ENCODE assay signal across 21 cellular contexts in genomic region chr5:1068895-1069719, GRCh38. TPM values are rescaled to one million over a fixed set of nuclear protein-coding genes. Genes with fewer than 3 reads are reported as not detected.
DNase-seq lines count a peak whose midpoint lies in the region; ATAC-seq, FAIRE-seq and TF ChIP-seq lines count a peak whose summit lies in the region.
"Had no signal": no experiment of that assay in that cellular context is flagged by ENCODE, and none has a peak within 500 bp of the region (broad histone marks: within the 10 kb centered on the region; RNA-seq: fewer than 3 reads in every experiment).

No MANE protein-coding gene starts in this region.

- no peaks in the 10 kb centered on the region; the same call in 1 of the 2 replicates for H4K20me1 ChIP-seq in IMR-90 (ENCODE audit: insufficient read depth, low read length)

- no peak for DNase-seq in A549 (ENCODE audit: low read depth in 1 of 2, low spot score in 1 of 2)
- no peak for DNase-seq in IMR-90
- peak in 1 of 2 donors; percentile 10 for DNase-seq in heart right ventricle
- DNase-seq in sciatic nerve (ENCODE audit: low spot score), result no peak
- no peak for DNase-seq in GM10266 (ENCODE audit: extremely low spot score)
- DNase-seq in thyroid gland, result no peak
- DNase-seq: Caco-2; CD4-positive, alpha-beta memory T cell; DMS 273 treated with DMSO at 0.1 percent for 48 hours; DMS79 treated with DMSO at 0.1 percent for 48 hours; Kasumi-1; NCI-H1694; NCI-H2081; NCI-H2171; NCI-H524 treated with DMSO at 0.1 percent for 48 hours; NCI-H82; SHP77 treated with DMSO at 0.1 percent for 48 hours had no signal

- no peaks in the 10 kb centered on the region for H3K9me1 ChIP-seq in IMR-90 (ENCODE audit: insufficient read depth, low read length)

- no peak overlapping the region for H4K5ac ChIP-seq in IMR-90 (ENCODE audit: low read depth, low read length)

- H2AFZ ChIP-seq in IMR-90 (replicated peaks; ENCODE audit: low read length, poor library complexity), result no peak overlapping the region

- no peaks in the 10 kb centered on the region for H3K4me1 ChIP-seq in A549
- H3K4me1 ChIP-seq in IMR-90 (ENCODE audit: control insufficient read depth, insufficient read depth, low read length), result no peaks in the 10 kb centered on the region
- peaks cover 0 to 28% (median 10%) of the 10 kb centered on the region in 9 donors for H3K4me1 ChIP-seq in heart right ventricle
- no peaks in the 10 kb centered on the region for H3K4me1 ChIP-seq in thyroid gland
- H3K4me1 ChIP-seq: Caco-2 had no signal

- H3K9me3 ChIP-seq in A549 (no peaks in the 10 kb centered on the region), IMR-90 (ENCODE audit: control insufficient read depth, insufficient read depth, low read length) (no peaks in the 10 kb centered on the region), heart right ventricle (no peaks in the 10 kb centered on the region), thyroid gland (no peaks in the 10 kb centered on the region)
- H3K9me3 ChIP-seq: BLaER1 treated with 17β-estradiol and CSF1 and Interleukin-3, amounts not matched to agents 10 nM and 100 nM; Caco-2 had no signal

- no peak for FAIRE-seq in A549 (lab: Jason Lieb, UNC)
- FAIRE-seq: GM12891 had no signal

- H3K4ac ChIP-seq in IMR-90 (ENCODE audit: low read depth, low read length), result no peak overlapping the region

- peak overlapping the region; percentile 72 for H2AK9ac ChIP-seq in IMR-90 (replicated peaks; ENCODE audit: low read depth, low read length, poor library complexity)

- intact Hi-C loops in IMR-90 (cut with micrococcal nuclease), result no loop called here
- intact Hi-C loops in heart right ventricle (cut with DNase I), result loop anchor here in 2 of 10 donors (2.0 to 10.0 kb wide), 2 partner anchors 20 to 76 kb away; no protein-coding TSS in a partner anchor
- intact Hi-C loops in sciatic nerve (cut with DNase I), result no loop called here
- intact Hi-C loops in thyroid gland (cut with DNase I), result no loop called here

- H2BK5ac ChIP-seq in IMR-90 (ENCODE audit: low read depth, low read length, poor library complexity, severe bottlenecking), result no peak overlapping the region

- dilution Hi-C loops in IMR-90 (cut with HindIII; ENCODE audit: low sequenced_read_pairs, unreplicated experiment), result no loop called here

- H2BK20ac ChIP-seq in IMR-90 (ENCODE audit: low read depth, low read length), result no peak overlapping the region

- no peak overlapping the region for H3K9ac ChIP-seq in IMR-90 (ENCODE audit: low read depth, low read length)
- H3K9ac ChIP-seq: BLaER1 treated with 17β-estradiol and CSF1 and Interleukin-3, amounts not matched to agents 10 nM and 100 nM had no signal

- H3K4me2 ChIP-seq in A549 (no peak overlapping the region), IMR-90 (ENCODE audit: low read depth, low read length) (no peak overlapping the region)
- H3K4me2 ChIP-seq: BLaER1 treated with 17β-estradiol and CSF1 and Interleukin-3, amounts not matched to agents 10 nM and 100 nM had no signal

- no peak overlapping the region for H3K56ac ChIP-seq in IMR-90 (ENCODE audit: extremely low read depth, insufficient read depth, low read length)

- no peak overlapping the region for H3K14ac ChIP-seq in IMR-90 (replicated peaks; ENCODE audit: low read depth, low read length)

- in situ Hi-C loops in IMR-90 (cut with MboI; ENCODE audit: low sequenced_read_pairs), result no loop called here

- no peak overlapping the region for H2BK120ac ChIP-seq in IMR-90 (ENCODE audit: low read depth, low read length)

- H3K18ac ChIP-seq in IMR-90 (ENCODE audit: low read depth, low read length), result no peak overlapping the region

- peaks cover 20% of the 10 kb centered on the region; the same call in 1 of the 2 replicates for H3K36me3 ChIP-seq in IMR-90 (ENCODE audit: control insufficient read depth, insufficient read depth, low read length)
- H3K36me3 ChIP-seq in heart right ventricle, result peaks cover 0 to 64% (median 32%) of the 10 kb centered on the region in 9 donors
- H3K36me3 ChIP-seq in thyroid gland, result peaks cover 17 to 34% of the 10 kb centered on the region in 2 donors

- H3K23ac ChIP-seq in IMR-90 (ENCODE audit: low read depth, low read length), result no peak overlapping the region

- no TSS peak for BruUV-seq in IMR-90 (replicated peaks; lab: Mats Ljungman, UMichigan)

- no peak overlapping the region for H4K91ac ChIP-seq in IMR-90 (ENCODE audit: insufficient read depth, low read depth, low read length)

- TF ChIP-seq CTCF in A549 (IDR thresholded peaks at IDR 0.05) (no peak), IMR-90 (conservative IDR thresholded peaks at IDR 0.05; ENCODE audit: low read depth, low read length) (no peak), heart right ventricle (IDR thresholded peaks at IDR 0.05) (no peak), GM10266 (IDR thresholded peaks at IDR 0.05; ENCODE audit: control insufficient read depth, insufficient read depth, low read depth, missing control alignments) (no peak), thyroid gland (IDR thresholded peaks at IDR 0.05) (no peak)

- H3K4me3 ChIP-seq in A549 (no peak overlapping the region), IMR-90 (ENCODE audit: insufficient read depth, low read depth, low read length) (no peak overlapping the region), heart right ventricle (no peak overlapping the region), thyroid gland (replicated peaks in 1 of 3) (no peak overlapping the region)
- H3K4me3 ChIP-seq: BLaER1 treated with 17β-estradiol and CSF1 and Interleukin-3, amounts not matched to agents 10 nM and 100 nM; SK-N-MC had no signal

- ATAC-seq in A549 (peak; percentile 9 to 17; a peak in 1 of 6 replicates), IMR-90 (ENCODE audit: low read depth) (no peak), heart right ventricle (peak in 6 of 8 donors; percentile 3 to 40 (median 26)), sciatic nerve (peak; percentile 23), GM18505 (IDR thresholded peaks at IDR 0.05; ENCODE audit: unreplicated experiment) (no peak)

- H3K27ac ChIP-seq in A549 (no peak overlapping the region), IMR-90 (ENCODE audit: insufficient read depth, low read length) (no peak overlapping the region), heart right ventricle (peak overlapping the region in 4 of 10 donors; percentile 8 to 48 (median 27)), thyroid gland (no peak overlapping the region)
- H3K27ac ChIP-seq: BLaER1 treated with 17β-estradiol and CSF1 and Interleukin-3, amounts not matched to agents 10 nM and 100 nM; SK-N-MC had no signal

- H2AK5ac ChIP-seq in IMR-90 (ENCODE audit: low read depth, low read length), result no peak overlapping the region

- POLR2A ChIA-PET in A549 (lab: Yijun Ruan, JAX), result no interaction called here
- POLR2A ChIA-PET in IMR-90 (lab: Charles Lee; ENCODE audit: unreplicated experiment), result no interaction called here

- 87% methylated on average over 23 of the region's 33 CpGs for WGBS in A549 (ENCODE audit: missing lambda C conversion rate)
- WGBS in IMR-90 (ENCODE audit: extremely low coverage in 2 of 2, insufficient read length in 1 of 2), 2 experiments, result 94% methylated on average over 14 of the region's 33 CpGs; no CpG with 5 or more reads in 1 of the 2 experiments
- 82 to 89% methylated on average over 33 of the region's 33 CpGs for WGBS in heart right ventricle, 2 donors
- 95 to 96% methylated on average over 19 to 24 of the region's 33 CpGs for WGBS in thyroid gland, 2 donors

- no peak for TF ChIP-seq EP300 in A549 (IDR thresholded peaks at IDR 0.05)

- H3K27me3 ChIP-seq in IMR-90 (ENCODE audit: control insufficient read depth, insufficient read depth, low read length) (no peaks in the 10 kb centered on the region), heart right ventricle (no peaks in the 10 kb centered on the region), thyroid gland (no peaks in the 10 kb centered on the region)
- H3K27me3 ChIP-seq: BLaER1 treated with 17β-estradiol and CSF1 and Interleukin-3, amounts not matched to agents 10 nM and 100 nM had no signal

- TF ChIP-seq POLR2A in A549 (IDR thresholded peaks at IDR 0.05; ENCODE audit: low read length) (no peak), IMR-90 (IDR thresholded peaks at IDR 0.05; ENCODE audit: low read depth, low read length) (no peak), GM18505 (IDR thresholded peaks at IDR 0.05; ENCODE audit: borderline replicate concordance, extremely low read depth, insufficient read depth, insufficient read length) (no peak), thyroid gland (IDR thresholded peaks at IDR 0.05) (no peak)

- CTCF ChIA-PET in A549 (lab: Yijun Ruan, JAX) (interaction anchor here (1.1 to 2.8 kb wide), 4 partner anchors 16 to 105 kb away, joined by 3 to 7 read pairs (median 4); no protein-coding TSS in a partner anchor), IMR-90 (lab: Yijun Ruan, JAX) (no interaction called here)

- H2BK15ac ChIP-seq in IMR-90 (ENCODE audit: low read depth, low read length), result no peak overlapping the region

- H4K8ac ChIP-seq in IMR-90 (ENCODE audit: low read depth in 2 of 2, low read length in 2 of 2), result no peak overlapping the region

- no peaks in the 10 kb centered on the region for H3K79me1 ChIP-seq in IMR-90 (ENCODE audit: low read depth in 1 of 2, low read length in 2 of 2)

- no peak for TF ChIP-seq RAD21 in A549 (conservative IDR thresholded peaks at IDR 0.05 in 1 of 2, IDR thresholded peaks at IDR 0.05 in 1 of 2)
- TF ChIP-seq RAD21 in IMR-90 (IDR thresholded peaks at IDR 0.05; ENCODE audit: low read length), result no peak

TF ChIP-seq in A549, 52 proteins besides CTCF, POLR2A, EP300 and RAD21 (continues in another document):
- TF ChIP-seq CHD2 (IDR thresholded peaks at IDR 0.05; ENCODE audit: low read length, partially characterized antibody), result no peak

TF ChIP-seq in IMR-90, 13 proteins besides CTCF, POLR2A, EP300 and RAD21 (continues in another document):
- TF ChIP-seq NFE2L2 (IDR thresholded peaks at IDR 0.05; ENCODE audit: low read depth, low read length) (no peak), RFX5 (IDR thresholded peaks at IDR 0.05; ENCODE audit: low read depth, low read length) (no peak), SMC3 (IDR thresholded peaks at IDR 0.05; ENCODE audit: low read depth, low read length) (no peak), CEBPB (IDR thresholded peaks at IDR 0.05; ENCODE audit: low read depth, low read length) (no peak), FOS (IDR thresholded peaks at IDR 0.05; ENCODE audit: low read depth, low read length) (no peak), RCOR1 (IDR thresholded peaks at IDR 0.05; ENCODE audit: insufficient replicate concordance, low read length) (no peak)

RNA-seq across cellular contexts. Expression of gene SLC12A7, which starts 42.8 kb away (rescaled TPM):
- polyA plus RNA-seq in A549 (2011; rRNA removed) (11.2 and 12.3 TPM in 2 replicates), A549 (2017; fragmentation: RNase III; extraction: RNeasy Plus Mini Kit Qiagen cat#74134 plus additional on column Dnase treatment) (18.1 to 22.5 TPM (median 19.5 TPM) in 3 replicates), IMR-90 (2012; rRNA removed) (6.1 and 7.5 TPM in 2 replicates), heart right ventricle (100 to 1,000 TPM in 1 of 2 donors, 10 to 100 TPM in 1; 36.3 to 145 TPM)
- polyA plus RNA-seq in A549 (2012; cell fraction: cytosol; rRNA removed), result 15.3 and 19.8 TPM in 2 replicates
- polyA plus RNA-seq in A549 (2012; cell fraction: nucleus; rRNA removed), result 79.7 and 103 TPM in 2 replicates
- polyA minus RNA-seq in A549 (2011; rRNA and poly(A)+ RNA removed), result 11.0 and 22.1 TPM in 2 replicates
- total RNA-seq in IMR-90 (2012; rRNA removed) (3.0 and 3.3 TPM in 2 replicates), heart right ventricle (100 to 1,000 TPM; 122 to 208 (median 146) TPM), sciatic nerve (31.7 TPM), thyroid gland (10 to 100 TPM; 26.1 to 41.6 (median 29.1) TPM)
- 3.3 and 6.6 TPM in 2 replicates for polyA plus RNA-seq in IMR-90 (2012; cell fraction: cytosol; rRNA removed)
- polyA plus RNA-seq in IMR-90 (2012; cell fraction: nucleus; rRNA removed; ENCODE audit: low replicate concordance), result 22.0 and 39.5 TPM in 2 replicates

Comparison
In these comparisons a context has a peak if more than half of its experiments do, and no peak if none do; other contexts are left out.
1. ATAC-seq: peak in A549 (2 of 2), heart right ventricle (6 of 8) and sciatic nerve (single experiment); none in IMR-90 (single experiment) and GM18505 (single experiment).